Comparison of ENCODE assay signal across 8 cellular contexts in the genomic region with DNA sequence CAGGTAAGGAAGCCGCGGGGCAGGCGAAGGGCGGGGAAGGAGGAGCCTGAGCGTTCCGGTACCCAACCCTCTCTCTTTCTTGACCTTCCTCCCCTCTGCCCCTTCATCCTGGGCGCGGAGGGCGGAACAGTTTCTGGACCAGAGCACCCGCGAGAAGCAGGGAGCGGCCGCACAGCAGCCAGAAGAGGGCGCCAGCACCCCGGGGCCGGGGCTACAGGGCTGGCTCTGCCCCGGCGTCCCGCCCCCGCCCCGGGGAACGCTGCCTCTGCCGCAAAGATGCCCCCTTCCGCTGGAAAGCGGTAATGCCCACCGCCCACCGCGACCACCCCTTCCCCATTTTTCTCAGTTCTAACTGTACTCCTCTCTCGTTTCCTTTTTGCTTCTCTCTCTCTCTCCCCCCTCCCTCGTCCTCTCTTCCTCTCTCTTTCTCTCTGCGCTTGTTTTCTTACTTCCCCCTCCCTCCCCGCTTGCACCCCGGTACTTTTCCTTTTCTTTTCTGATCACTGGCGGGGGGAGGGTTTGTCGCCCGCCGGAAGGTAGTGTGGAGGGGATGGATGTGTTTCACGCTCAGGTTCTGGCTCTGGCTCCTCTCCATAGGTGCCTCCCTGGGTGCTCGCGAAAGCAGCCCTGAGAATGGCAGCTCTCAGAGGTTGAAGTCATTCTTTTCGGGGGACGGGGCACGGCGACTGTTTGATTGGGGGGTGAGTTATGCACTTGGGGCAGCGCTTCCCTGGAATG.
DNase-seq lines count a peak whose midpoint lies in the region; ATAC-seq lines count a peak whose summit lies in the region.

No MANE protein-coding gene starts in this region.

- peaks cover 27% of the 10 kb centered on the region for H3K4me1 Mint-ChIP-seq in memory B cell

- peak overlapping the region; percentile 99 for H3K27ac Mint-ChIP-seq in memory B cell

- H3K36me3 Mint-ChIP-seq in memory B cell, result peaks cover 2% of the 10 kb centered on the region

- peak; percentile 68 for DNase-seq in SIG-M5 treated with dmso at 0.1 percent for 504 hours (lab: John Stamatoyannopoulos, UW; ENCODE audit: unreplicated experiment)
- DNase-seq in SIG-M5 (lab: John Stamatoyannopoulos, UW), result no peak
- DNase-seq in NCI-H2171 treated with DMSO at 0.1 percent for 48 hours (lab: John Stamatoyannopoulos, UW), result peak; percentile 75
- peak; percentile 93 for DNase-seq in activated CD4-positive, alpha-beta T cell treated with anti-CD3 and anti-CD28 coated beads, Interleukin-2, amount 50 U/mL, for 4 hours
- DNase-seq in ecto neural progenitor cell (ENCODE audit: low spot score), result peak; percentile 95
- DNase-seq in memory B cell (ENCODE audit: low spot score in 2 of 2), result peak; percentile 97 to 99
- peak; percentile 94 for DNase-seq in stimulated activated CD8-positive, alpha-beta memory T cell treated with anti-CD3 and anti-CD28 coated beads, Interleukin-12 subunit alpha, Interleukin-12 subunit beta, amount 100 ng/mL, for 1 hour (ENCODE audit: low read depth)

- peaks cover 4% of the 10 kb centered on the region for H3K9me3 Mint-ChIP-seq in memory B cell

- peak overlapping the region; percentile 96 for H3K4me3 Mint-ChIP-seq in memory B cell

- peak; percentile 91 for ATAC-seq in HG02973 (IDR thresholded peaks at IDR 0.05; ENCODE audit: unreplicated experiment)
- peak; percentile 83 for ATAC-seq in memory B cell (ENCODE audit: low read depth)

- H3K27me3 Mint-ChIP-seq in memory B cell, result no peaks in the 10 kb centered on the region
